ENCODE assay signal across 8 cellular contexts in genomic region chr9:116687074-116687761, GRCh38. TPM values are rescaled to one million over a fixed set of nuclear protein-coding genes. Genes with fewer than 3 reads are reported as not detected.
DNase-seq lines count a peak whose midpoint lies in the region; ATAC-seq lines count a peak whose summit lies in the region.

TSS of gene TRIM32 (plus strand) at chr9:116687305. CDS start at chr9:116697743, 10,438 bp downstream.

- DNase-seq in DMS79 (lab: John Stamatoyannopoulos, UW) (peak; percentile 91), KBM-7 (peak; percentile 88), RPMI7951 (ENCODE audit: low read depth) (peak; percentile 84), fibroblast of peridontal ligament (ENCODE audit: extremely low read depth) (peak; percentile 78)
- peak; percentile 82 to 99 (median 92) for DNase-seq in naive thymus-derived CD8-positive, alpha-beta T cell
- peak; percentile 81 to 96 (median 87) for DNase-seq in stimulated activated naive CD4-positive, alpha-beta T cell (lab: John Stamatoyannopoulos, UW)

- H3K27me3 Mint-ChIP-seq in activated T-helper 17 cell treated with anti-CD3 and anti-CD28 coated beads, Interleukin-2, amount 50 U/mL, for 72 hours: no peaks in the 10 kb centered on the region
- no peaks in the 10 kb centered on the region for H3K27me3 Mint-ChIP-seq in naive thymus-derived CD8-positive, alpha-beta T cell

- peaks cover 28% of the 10 kb centered on the region for H3K4me1 Mint-ChIP-seq in activated T-helper 17 cell treated with anti-CD3 and anti-CD28 coated beads, Interleukin-2, amount 50 U/mL, for 72 hours
- peaks cover 30 to 75% (median 63%) of the 10 kb centered on the region in 4 donors for H3K4me1 Mint-ChIP-seq in naive thymus-derived CD8-positive, alpha-beta T cell

- peak; percentile 98 for ATAC-seq in GM21723 (IDR thresholded peaks at IDR 0.05; ENCODE audit: unreplicated experiment)
- ATAC-seq in activated T-helper 17 cell treated with anti-CD3 and anti-CD28 coated beads, Interleukin-2, amount 50 U/mL, for 72 hours (replicated peaks): peak; percentile 99
- ATAC-seq in naive thymus-derived CD8-positive, alpha-beta T cell: peak; percentile 97

- in situ Hi-C loops in KBM-7 (cut with MboI; ENCODE audit: low pct_unique_long_range_greater_than_20kb, low sequenced_read_pairs): no loop called here

- no peaks in the 10 kb centered on the region for H3K36me3 Mint-ChIP-seq in activated T-helper 17 cell treated with anti-CD3 and anti-CD28 coated beads, Interleukin-2, amount 50 U/mL, for 72 hours (ENCODE audit: low read depth)
- peaks cover 0 to 8% (median 0%) of the 10 kb centered on the region in 3 donors for H3K36me3 Mint-ChIP-seq in naive thymus-derived CD8-positive, alpha-beta T cell

- H3K9me3 Mint-ChIP-seq in activated T-helper 17 cell treated with anti-CD3 and anti-CD28 coated beads, Interleukin-2, amount 50 U/mL, for 72 hours: no peaks in the 10 kb centered on the region
- peaks cover 0 to 11% (median 0%) of the 10 kb centered on the region in 9 donors for H3K9me3 Mint-ChIP-seq in naive thymus-derived CD8-positive, alpha-beta T cell

- H3K4me3 Mint-ChIP-seq in activated T-helper 17 cell treated with anti-CD3 and anti-CD28 coated beads, Interleukin-2, amount 50 U/mL, for 72 hours: peak within 1 kb of the TSS; percentile 90
- H3K4me3 Mint-ChIP-seq in naive thymus-derived CD8-positive, alpha-beta T cell: peak within 1 kb of the TSS; percentile 83 to 98 (median 92)

- H3K27ac Mint-ChIP-seq in activated T-helper 17 cell treated with anti-CD3 and anti-CD28 coated beads, Interleukin-2, amount 50 U/mL, for 72 hours: peak within 1 kb of the TSS; percentile 92
- H3K27ac Mint-ChIP-seq in naive thymus-derived CD8-positive, alpha-beta T cell: peak within 1 kb of the TSS; percentile 89 to 96 (median 94)

- POLR2A ChIA-PET in naive thymus-derived CD8-positive, alpha-beta T cell (lab: Charles Lee): interaction anchor here (0.5 to 0.9 kb wide), 3 partner anchors 15 to 39 kb away, joined by 3 to 4 read pairs (median 4); no protein-coding TSS in a partner anchor

RNA-seq across cellular contexts. Expression of gene TRIM32, which starts in this region (rescaled TPM):
- total RNA-seq in RPMI7951 (2014; rRNA removed; shearing (Covaris generic)): 15.3 and 16.5 TPM in 2 replicates
- total RNA-seq in activated T-helper 17 cell treated with anti-CD3 and anti-CD28 coated beads, Interleukin-2, amount 50 U/mL, for 72 hours: 10 to 100 TPM; 14.8 to 15.7 TPM
- total RNA-seq in naive thymus-derived CD8-positive, alpha-beta T cell: 10 to 100 TPM; 14.1 to 15.9 TPM
- polyA plus RNA-seq in naive thymus-derived CD8-positive, alpha-beta T cell: 10 to 100 TPM in 2 of 3 donors, 1 to 10 TPM in 1; 8.4 to 16.1 (median 11.4) TPM

Comparison
In these comparisons a context has a peak if more than half of its experiments do, and no peak if none do; other contexts are left out.
1. Peak in every context shown above with its lines: DNase-seq and ATAC-seq.